ENCODE assay signal across 11 cellular contexts in genomic region chr20:31568041-31568731, GRCh38. TPM values are rescaled to one million over a fixed set of nuclear protein-coding genes. Genes with fewer than 3 reads are reported as not detected.
DNase-seq lines count a peak whose midpoint lies in the region; ATAC-seq, FAIRE-seq and TF ChIP-seq lines count a peak whose summit lies in the region.
"Had no signal": no experiment of that assay in that cellular context is flagged by ENCODE, and none has a peak within 500 bp of the region (broad histone marks: within the 10 kb centered on the region; RNA-seq: fewer than 3 reads in every experiment).

No MANE protein-coding gene starts in this region.

- no TSS peak for BruUV-seq in Panc1 (replicated peaks; lab: Mats Ljungman, UMichigan)

- in situ Hi-C loops in Panc1 (cut with HindIII; ENCODE audit: low pct_unique_long_range_greater_than_20kb, low sequenced_read_pairs): loop anchor here (10.0 kb wide), 1 partner anchor 57 kb away; no protein-coding TSS in a partner anchor

- peaks cover 56 to 71% of the 10 kb centered on the region in 2 donors for H3K36me3 Mint-ChIP-seq in CD14-positive monocyte

- WGBS in neuronal stem cell (ENCODE audit: extremely low coverage in 2 of 2, insufficient read length in 2 of 2, insufficient replicate concordance in 1 of 2), 2 donors: no CpG with 5 or more reads among the region's 21 CpGs

- intact Hi-C loops in CD14-positive monocyte (cut with micrococcal nuclease) (no loop called here), Panc1 (cut with micrococcal nuclease; ENCODE audit: unreplicated experiment) (no loop called here), dorsolateral prefrontal cortex (cut with DNase I) (loop anchor here in 1 of 2 donors (2.0 kb wide), 1 partner anchor 43 kb away; no protein-coding TSS in a partner anchor)

- DNase-seq in CD14-positive monocyte (ENCODE audit: low spot score) (no peak), Panc1 (ENCODE audit: low read depth, low spot score) (no peak), dorsolateral prefrontal cortex (peak in 1 of 10 donors; percentile 20), neuronal stem cell (ENCODE audit: low spot score) (no peak), NCI-H1436 treated with DMSO at 0.1 percent for 48 hours (lab: John Stamatoyannopoulos, UW) (no peak), D721Med (ENCODE audit: insufficient read length, low spot score) (no peak), Peyer's patch (no peak), NOMO-1 (lab: John Stamatoyannopoulos, UW; ENCODE audit: unreplicated experiment in 2 of 2) (no peak)
- DNase-seq: activated CD4-positive, alpha-beta T cell treated with anti-CD3 and anti-CD28 coated beads for 48 hours; MG63 had no signal

- H2BK120ac ChIP-seq in neuronal stem cell (ENCODE audit: low read depth, low read length): no peak overlapping the region

- H3K27ac Mint-ChIP-seq in CD14-positive monocyte: peak overlapping the region in 5 of 7 donors; percentile 28 to 75 (median 59)

- no peak overlapping the region for H2BK15ac ChIP-seq in neuronal stem cell (ENCODE audit: low read length)

- H3K36me3 ChIP-seq in Panc1 (ENCODE audit: control insufficient read depth, insufficient read depth, low read length) (peaks cover 4% of the 10 kb centered on the region; the same call in 1 of the 2 replicates), neuronal stem cell (replicated peaks in 1 of 2; ENCODE audit: control insufficient read depth in 2 of 2, insufficient read depth in 2 of 2, low read length in 2 of 2) (peaks cover 25 to 58% of the 10 kb centered on the region in 2 donors), Peyer's patch (peaks cover 0 to 18% (median 0%) of the 10 kb centered on the region in 3 donors)

- POLR2A ChIA-PET in Panc1 (lab: Charles Lee): interaction anchor here (0.6 to 2.4 kb wide), 7 partner anchors 19 to 117 kb away, joined by 3 to 22 read pairs (median 5); partner anchors contain the start of gene ID1

- H3K4me1 ChIP-seq in Panc1 (ENCODE audit: control insufficient read depth, insufficient read depth, low read length) (peaks cover 71% of the 10 kb centered on the region), neuronal stem cell (ENCODE audit: control insufficient read depth in 2 of 2, insufficient read depth in 1 of 2, low read depth in 1 of 2, low read length in 2 of 2) (peaks cover 5% of the 10 kb centered on the region in 2 donors), Peyer's patch (peaks cover 0 to 37% (median 5%) of the 10 kb centered on the region in 4 donors)

- H3K4me3 ChIP-seq in Panc1 (ENCODE audit: low read depth in 2 of 2, low read length in 2 of 2) (no peak overlapping the region), dorsolateral prefrontal cortex (no peak overlapping the region), neuronal stem cell (ENCODE audit: low read length in 2 of 2) (no peak overlapping the region), Peyer's patch (no peak overlapping the region)
- H3K4me3 ChIP-seq: coronary artery, MG63 had no signal

- H3K23ac ChIP-seq in neuronal stem cell (ENCODE audit: low read depth, low read length, poor library complexity): no peak overlapping the region

- no peak for TF ChIP-seq POLR2A in Peyer's patch (IDR thresholded peaks at IDR 0.05)

- TF ChIP-seq CTCF in CD14-positive monocyte (IDR thresholded peaks at IDR 0.05) (no peak), Panc1 (IDR thresholded peaks at IDR 0.05) (no peak), dorsolateral prefrontal cortex (IDR thresholded peaks at IDR 0.05 in 54 of 56, conservative IDR thresholded peaks at IDR 0.05 in 2 of 56; ENCODE audit: low read depth in 1 of 56, partially characterized antibody in 56 of 56) (no peak), D721Med (IDR thresholded peaks at IDR 0.05; ENCODE audit: insufficient read depth, missing control alignments) (no peak), Peyer's patch (IDR thresholded peaks at IDR 0.05) (no peak)

- H3K4ac ChIP-seq in neuronal stem cell (ENCODE audit: low read length): no peak overlapping the region

- no peaks in the 10 kb centered on the region for H3K27me3 Mint-ChIP-seq in CD14-positive monocyte (ENCODE audit: low read depth in 3 of 3)

- no peak overlapping the region for H3K4me2 ChIP-seq in neuronal stem cell (ENCODE audit: insufficient read depth, low read length, poor library complexity, severe bottlenecking)

- H3K9me3 ChIP-seq in Panc1 (ENCODE audit: control insufficient read depth, insufficient read depth, low read depth, low read length) (no peaks in the 10 kb centered on the region), neuronal stem cell (replicated peaks in 1 of 2; ENCODE audit: control insufficient read depth in 2 of 2, insufficient read depth in 1 of 2, low read depth in 1 of 2, low read length in 2 of 2) (no peaks in the 10 kb centered on the region), Peyer's patch (no peaks in the 10 kb centered on the region)
- H3K9me3 ChIP-seq: MG63 had no signal

- ATAC-seq in Panc1: no peak

- H4K91ac ChIP-seq in neuronal stem cell (ENCODE audit: low read depth, low read length, poor library complexity): no peak overlapping the region

- peaks cover 26% of the 10 kb centered on the region for H3K4me1 Mint-ChIP-seq in CD14-positive monocyte

- peak overlapping the region; percentile 3 for H3K18ac ChIP-seq in neuronal stem cell (ENCODE audit: low read length)

- H3K9ac ChIP-seq in neuronal stem cell (ENCODE audit: low read depth, low read length, poor library complexity): no peak overlapping the region

- no peaks in the 10 kb centered on the region for H3K79me1 ChIP-seq in neuronal stem cell (ENCODE audit: low read depth, low read length)

- no peak overlapping the region for H2BK12ac ChIP-seq in neuronal stem cell (ENCODE audit: low read length)

- H2AK5ac ChIP-seq in neuronal stem cell (ENCODE audit: low read depth, low read length): no peak overlapping the region

- H3K27me3 ChIP-seq in Panc1 (ENCODE audit: control insufficient read depth, insufficient read depth, low read length): no peaks in the 10 kb centered on the region
- H3K27me3 ChIP-seq in dorsolateral prefrontal cortex: no peaks in the 10 kb centered on the region
- no peaks in the 10 kb centered on the region for H3K27me3 ChIP-seq in neuronal stem cell (ENCODE audit: control insufficient read depth in 3 of 3, insufficient read depth in 3 of 3, low read depth in 1 of 3, low read length in 3 of 3)
- no peaks in the 10 kb centered on the region for H3K27me3 ChIP-seq in Peyer's patch
- H3K27me3 ChIP-seq: MG63 had no signal

- no peak overlapping the region for H4K8ac ChIP-seq in neuronal stem cell (ENCODE audit: low read depth, low read length)

- H3K27ac ChIP-seq in Panc1 (ENCODE audit: low read length) (peak overlapping the region; percentile 88), dorsolateral prefrontal cortex (peak overlapping the region in 37 of 59 donors; percentile 4 to 99 (median 95)), neuronal stem cell (replicated peaks; ENCODE audit: low read length) (no peak overlapping the region), Peyer's patch (peak overlapping the region in 1 of 4 donors; percentile 38)

- no peak overlapping the region for H2BK5ac ChIP-seq in neuronal stem cell (ENCODE audit: low read length)

- CTCF ChIA-PET in Panc1 (lab: Charles Lee): interaction anchor here (0.6 to 10.8 kb wide), 11 partner anchors 9 to 163 kb away, joined by 3 to 298 read pairs (median 5); no protein-coding TSS in a partner anchor

- H3K4me3 Mint-ChIP-seq in CD14-positive monocyte: no peak overlapping the region

- no peaks in the 10 kb centered on the region for H3K9me3 Mint-ChIP-seq in CD14-positive monocyte

- no peak overlapping the region for H2AFZ ChIP-seq in neuronal stem cell (ENCODE audit: low read length)

- no peak for FAIRE-seq in D721Med (lab: Jason Lieb, UNC)

- no peak overlapping the region for H3K14ac ChIP-seq in neuronal stem cell (ENCODE audit: low read length)

RNA-seq across cellular contexts. Expression of gene ID1, which starts 36.9 kb away (rescaled TPM):
- polyA plus RNA-seq in CD14-positive monocyte: 10 to 100 TPM in 1 of 2 donors, 1 to 10 TPM in 1; 3.9 to 12.5 TPM
- total RNA-seq in Panc1 (2021; ENCODE audit: unreplicated experiment) (152 TPM), dorsolateral prefrontal cortex (100 to 1,000 TPM in 1 of 120 experiments, 10 to 100 TPM in 117, 1 to 10 TPM in 2; 8.0 to 102 (median 36.9) TPM), Peyer's patch (100 to 1,000 TPM; 408 to 760 (median 570) TPM)
- polyA plus RNA-seq in Panc1 (2012; ENCODE audit: insufficient read length): 185 TPM
- polyA plus RNA-seq in neuronal stem cell (2013, experiment 1 of 2): 60.4 TPM
- polyA plus RNA-seq in neuronal stem cell (2013, experiment 2 of 2): 58.3 TPM

RNA-seq across cellular contexts. Expression of gene HM13, which starts 53.9 kb away (rescaled TPM):
- polyA plus RNA-seq in CD14-positive monocyte: 100 to 1,000 TPM; 320 to 329 TPM
- total RNA-seq in Panc1 (2021; ENCODE audit: unreplicated experiment) (337 TPM), dorsolateral prefrontal cortex (100 to 1,000 TPM in 39 of 120 experiments, 10 to 100 TPM in 81; 70.0 to 134 (median 94.9) TPM), Peyer's patch (10 to 100 TPM; 38.9 to 97.4 (median 56.3) TPM)
- polyA plus RNA-seq in Panc1 (2012; ENCODE audit: insufficient read length): 424 TPM
- 81.6 TPM for polyA plus RNA-seq in neuronal stem cell (2013, experiment 1 of 2)
- 82.1 TPM for polyA plus RNA-seq in neuronal stem cell (2013, experiment 2 of 2)
